Comparison of ENCODE assay signal across 12 cellular contexts in the genomic region with DNA sequence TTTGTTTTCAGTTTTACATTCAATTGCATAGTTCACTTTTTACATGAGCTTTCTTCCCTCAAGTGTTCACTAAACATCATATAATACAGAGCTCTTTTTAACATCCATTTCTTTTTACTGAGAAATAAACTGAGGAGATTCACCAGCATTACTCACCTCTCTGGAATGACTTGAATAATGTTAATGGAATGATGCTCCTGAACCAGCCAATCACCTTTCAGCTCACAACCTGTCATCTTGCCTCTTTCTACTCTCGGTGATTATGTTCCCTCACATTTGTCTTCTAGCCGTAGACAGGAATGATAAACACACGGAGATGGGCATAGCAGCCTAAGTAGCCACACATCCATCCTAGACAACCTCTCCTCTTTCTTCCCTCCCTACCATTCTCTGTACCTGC.
A peak's percentile ranks its signal among the peaks of the same experiment; 100 is the strongest.
DNase-seq lines count a peak whose midpoint lies in the region; TF ChIP-seq lines count a peak whose summit lies in the region.
"Had no signal": no experiment of that assay in that cellular context is flagged by ENCODE, and none has a peak within 500 bp of the region (broad histone marks: within the 10 kb centered on the region; RNA-seq: fewer than 3 reads in every experiment).

No MANE protein-coding gene starts in this region.

- POLR2A ChIA-PET in Caco-2 (lab: Charles Lee), result no interaction called here

- H3K27ac Mint-ChIP-seq in Caco-2 (ENCODE audit: unreplicated experiment) (peak overlapping the region; percentile 1), chondrocyte (ENCODE audit: unreplicated experiment) (peak overlapping the region; percentile 52)
- H3K27ac Mint-ChIP-seq: CD8-positive, alpha-beta memory T cell had no signal

- no peak overlapping the region for H3K4me2 ChIP-seq in mesendoderm (ENCODE audit: low read length)

- DNase-seq in Caco-2 (peak; percentile 37 to 55), M059J (ENCODE audit: low read depth) (peak; percentile 96), chondrocyte (ENCODE audit: low spot score) (no peak), mesendoderm (peak; percentile 91), COLO668 (lab: John Stamatoyannopoulos, UW; ENCODE audit: unreplicated experiment) (no peak), DMS114 treated with DMSO at 0.1 percent for 48 hours (lab: John Stamatoyannopoulos, UW; ENCODE audit: unreplicated experiment) (no peak), coronary artery (ENCODE audit: low spot score) (no peak), T-helper 9 cell (no peak)
- DNase-seq: CD8-positive, alpha-beta memory T cell; effector CD4-positive, alpha-beta T cell; nephron progenitor cell; stimulated activated naive CD4-positive, alpha-beta T cell treated with Interleukin-2 at 50 U/mL for 16 hours had no signal

- no TSS peak for BruUV-seq in Caco-2 (replicated peaks; lab: Mats Ljungman, UMichigan)

- no peak overlapping the region for H2BK120ac ChIP-seq in mesendoderm (ENCODE audit: low read depth, low read length)

- no peaks in the 10 kb centered on the region for H3K79me1 ChIP-seq in mesendoderm (ENCODE audit: low read length)

- intact Hi-C loops in Caco-2 (cut with micrococcal nuclease; ENCODE audit: unreplicated experiment), result no loop called here

- no peaks in the 10 kb centered on the region for H3K36me3 ChIP-seq in Caco-2 (ENCODE audit: control insufficient read depth, insufficient read depth, low read length)
- no peaks in the 10 kb centered on the region for H3K36me3 ChIP-seq in mesendoderm (ENCODE audit: control insufficient read depth, insufficient read depth, low read length)

- H3K4ac ChIP-seq in mesendoderm (ENCODE audit: low read depth, low read length), result no peak overlapping the region

- H3K4me1 Mint-ChIP-seq in Caco-2 (ENCODE audit: low read depth, unreplicated experiment) (peaks cover 7% of the 10 kb centered on the region), chondrocyte (ENCODE audit: low read depth) (peaks cover 9% of the 10 kb centered on the region)
- H3K4me1 Mint-ChIP-seq: CD8-positive, alpha-beta memory T cell had no signal

- no peak overlapping the region for H2BK5ac ChIP-seq in mesendoderm (ENCODE audit: low read length)

- H3K27me3 Mint-ChIP-seq in Caco-2 (ENCODE audit: insufficient read depth, unreplicated experiment) (no peaks in the 10 kb centered on the region), chondrocyte (ENCODE audit: low read depth) (no peaks in the 10 kb centered on the region)

- H3K27me3 ChIP-seq in Caco-2 (replicated peaks; ENCODE audit: control insufficient read depth, insufficient read depth, low read length) (no peaks in the 10 kb centered on the region), mesendoderm (ENCODE audit: insufficient read depth, low read length, poor library complexity) (no peaks in the 10 kb centered on the region)

- no peak overlapping the region for H3K9ac ChIP-seq in mesendoderm (ENCODE audit: low read length)

- CTCF ChIA-PET in Caco-2 (lab: Charles Lee), result no interaction called here

- H3K36me3 Mint-ChIP-seq in Caco-2 (ENCODE audit: insufficient read depth, unreplicated experiment) (no peaks in the 10 kb centered on the region), chondrocyte (ENCODE audit: low read depth) (no peaks in the 10 kb centered on the region)
- H3K36me3 Mint-ChIP-seq: CD8-positive, alpha-beta memory T cell had no signal

- H3K4me3 Mint-ChIP-seq in Caco-2 (ENCODE audit: unreplicated experiment) (no peak overlapping the region), chondrocyte (ENCODE audit: unreplicated experiment) (no peak overlapping the region)
- H3K4me3 Mint-ChIP-seq: CD8-positive, alpha-beta memory T cell; nephron progenitor cell had no signal

- no peak overlapping the region for H4K5ac ChIP-seq in mesendoderm (ENCODE audit: low read length)

- H3K9me3 ChIP-seq in Caco-2, result no peaks in the 10 kb centered on the region

- H3K79me2 ChIP-seq in mesendoderm (ENCODE audit: control insufficient read depth, insufficient read depth, low read length), result no peaks in the 10 kb centered on the region

- peaks cover 11% of the 10 kb centered on the region for H3K4me1 ChIP-seq in Caco-2
- no peaks in the 10 kb centered on the region for H3K4me1 ChIP-seq in mesendoderm (ENCODE audit: control insufficient read depth, low read depth, low read length)

- H2AK5ac ChIP-seq in mesendoderm (ENCODE audit: low read length), result no peak overlapping the region

- H3K23ac ChIP-seq in mesendoderm (ENCODE audit: low read length), result no peak overlapping the region

- no CpG with 5 or more reads among the region's 3 CpGs for WGBS in mesendoderm (ENCODE audit: extremely low coverage, insufficient coverage, low lambda C conversion rate)

- H3K9me3 Mint-ChIP-seq in Caco-2 (ENCODE audit: unreplicated experiment) (peaks cover 10% of the 10 kb centered on the region), chondrocyte (ENCODE audit: low read depth) (no peaks in the 10 kb centered on the region)

- TF ChIP-seq CTCF in Caco-2 (IDR thresholded peaks at IDR 0.05; ENCODE audit: insufficient read depth in 1 of 2, low read depth in 1 of 2, low read length in 1 of 2, severe bottlenecking in 1 of 2, unreplicated experiment in 1 of 2), result no peak
- TF ChIP-seq CTCF in chondrocyte (IDR thresholded peaks at IDR 0.05), result no peak
- TF ChIP-seq CTCF in coronary artery (IDR thresholded peaks at IDR 0.05), result no peak

- H3K18ac ChIP-seq in mesendoderm (ENCODE audit: low read length), result no peak overlapping the region

- no peak overlapping the region for H4K8ac ChIP-seq in mesendoderm (ENCODE audit: low read depth, low read length)

- H2BK15ac ChIP-seq in mesendoderm (replicated peaks; ENCODE audit: low read depth), result no peak overlapping the region

- no peak overlapping the region for H3K56ac ChIP-seq in mesendoderm (ENCODE audit: low read length)

- H3K4me3 ChIP-seq in Caco-2 (ENCODE audit: low read depth, low read length) (no peak overlapping the region), mesendoderm (ENCODE audit: low read length) (no peak overlapping the region), coronary artery (no peak overlapping the region)

- no peak overlapping the region for H3K27ac ChIP-seq in mesendoderm (ENCODE audit: low read depth, low read length)
- H3K27ac ChIP-seq in coronary artery, result no peak overlapping the region

Comparison
In these comparisons a context has a peak if more than half of its experiments do, and no peak if none do; other contexts are left out.
1. DNase-seq: peak in Caco-2 (2 of 2), M059J (single experiment) and mesendoderm (single experiment); none in chondrocyte (single experiment), COLO668 (single experiment), DMS114 treated with DMSO at 0.1 percent for 48 hours (single experiment), coronary artery (single experiment) and T-helper 9 cell (single experiment).